Comparison of ENCODE assay signal across 9 cellular contexts in genomic region chr12:7113389-7113871, GRCh38. TPM values are rescaled to one million over a fixed set of nuclear protein-coding genes. Genes with fewer than 3 reads are reported as not detected.
DNase-seq lines count a peak whose midpoint lies in the region; ATAC-seq, FAIRE-seq and TF ChIP-seq lines count a peak whose summit lies in the region.
"Had no signal": no experiment of that assay in that cellular context is flagged by ENCODE, and none has a peak within 500 bp of the region (broad histone marks: within the 10 kb centered on the region; RNA-seq: fewer than 3 reads in every experiment).

No MANE protein-coding gene starts in this region.

- H3K9me2 ChIP-seq in GM23248 (ENCODE audit: insufficient read depth), result no peaks in the 10 kb centered on the region
- no peaks in the 10 kb centered on the region for H3K9me2 ChIP-seq in PC-3 (replicated peaks; ENCODE audit: low read length)

- peaks cover 4% of the 10 kb centered on the region for H3K4me1 ChIP-seq in GM23248 (ENCODE audit: insufficient read depth)
- no peaks in the 10 kb centered on the region; the same call in 1 of the 2 replicates for H3K4me1 ChIP-seq in PC-3 (ENCODE audit: insufficient read depth, low read length)

- BruUV-seq in PC-3 (replicated peaks; lab: Mats Ljungman, UMichigan), result no TSS peak

- H3K27ac Mint-ChIP-seq in CD14-positive monocyte, result no peak overlapping the region
- H3K27ac Mint-ChIP-seq: natural killer cell treated with Interleukin-12 subunit alpha and Interleukin-12 subunit beta and Interleukin-15 and Interleukin-18, amount 100 ng/mL, for 72 hours had no signal

- ATAC-seq in PC-3 (no peak), HG02763 (IDR thresholded peaks at IDR 0.05; ENCODE audit: unreplicated experiment) (no peak)

- intact Hi-C loops in CD14-positive monocyte (cut with micrococcal nuclease), result loop anchor here (5.0 to 10.0 kb wide), 3 partner anchors 89 to 246 kb away; partner anchors contain the start of gene TPI1 (in 1 of the 2)
- intact Hi-C loops in PC-3 (cut with micrococcal nuclease), result loop anchor here (1.0 to 2.0 kb wide), 2 partner anchors 95 to 169 kb away; partner anchors contain the start of genes C12orf57 and LPCAT3

- no peaks in the 10 kb centered on the region for H3F3A ChIP-seq in GM23248 (ENCODE audit: insufficient read depth)
- H3F3A ChIP-seq in PC-3 (ENCODE audit: low read length, unreplicated experiment), result no peaks in the 10 kb centered on the region

- H3K27me3 ChIP-seq in GM23248 (replicated peaks; ENCODE audit: insufficient read depth), result no peaks in the 10 kb centered on the region
- H3K27me3 ChIP-seq in PC-3 (ENCODE audit: low read length), result no peaks in the 10 kb centered on the region

- H2AFZ ChIP-seq in GM23248 (no peak overlapping the region), PC-3 (ENCODE audit: low read length) (no peak overlapping the region)

- H4K20me1 ChIP-seq in GM23248 (ENCODE audit: insufficient read depth), result no peaks in the 10 kb centered on the region
- H4K20me1 ChIP-seq in PC-3 (ENCODE audit: low read length), result no peaks in the 10 kb centered on the region

- H3K27ac ChIP-seq in GM23248, result no peak overlapping the region
- H3K27ac ChIP-seq in PC-3 (ENCODE audit: low read length), result no peak overlapping the region

- H3K4me3 ChIP-seq in GM23248 (no peak overlapping the region), PC-3 (ENCODE audit: low read length) (no peak overlapping the region), astrocyte of the cerebellum (ENCODE audit: low read depth, low read length) (no peak overlapping the region)

- 15 to 22% methylated on average over 5 of the region's 5 CpGs for WGBS in GM23248 (ENCODE audit: low coverage in 1 of 2, low lambda C conversion rate in 2 of 2, missing lambda C conversion rate in 2 of 2), 2 experiments

- DNase-seq in CD14-positive monocyte (ENCODE audit: low spot score) (no peak), GM23248 (peak; percentile 57), PC-3 (peak; percentile 33), astrocyte of the cerebellum (ENCODE audit: low read depth) (no peak), NCI-H510A (lab: John Stamatoyannopoulos, UW) (no peak)
- peak; percentile 7 for DNase-seq in stimulated activated naive CD4-positive, alpha-beta T cell treated with Interleukin-2 at 50 U/mL for 16 hours (lab: John Stamatoyannopoulos, UW)

- H3K79me2 ChIP-seq in GM23248 (ENCODE audit: insufficient read depth), result peaks cover 12% of the 10 kb centered on the region
- H3K79me2 ChIP-seq in PC-3 (ENCODE audit: low read length), result peaks cover 7% of the 10 kb centered on the region; the same call in 1 of the 2 replicates

- POLR2A ChIA-PET in PC-3 (lab: Charles Lee; ENCODE audit: unreplicated experiment), result no interaction called here

- no peaks in the 10 kb centered on the region; the same call in 1 of the 2 replicates for H3K36me3 ChIP-seq in GM23248 (ENCODE audit: low read depth)
- no peaks in the 10 kb centered on the region for H3K36me3 ChIP-seq in PC-3 (ENCODE audit: low read depth, low read length)

- peak overlapping the region; percentile 18 for H3K4me2 ChIP-seq in GM23248 (ENCODE audit: unreplicated experiment)
- no peak overlapping the region for H3K4me2 ChIP-seq in PC-3 (ENCODE audit: low read length)

- CTCF ChIA-PET in PC-3 (lab: Charles Lee), result no interaction called here

- peaks cover 3 to 9% (median 6%) of the 10 kb centered on the region in 7 donors for H3K9me3 Mint-ChIP-seq in CD14-positive monocyte
- H3K9me3 Mint-ChIP-seq: natural killer cell treated with Interleukin-12 subunit alpha and Interleukin-12 subunit beta and Interleukin-15 and Interleukin-18, amount 100 ng/mL, for 72 hours had no signal

- TF ChIP-seq CTCF in CD14-positive monocyte (IDR thresholded peaks at IDR 0.05) (peak; percentile 88), PC-3 (conservative IDR thresholded peaks at IDR 0.05; ENCODE audit: low read depth, low read length) (peak; percentile 72), astrocyte of the cerebellum (IDR thresholded peaks at IDR 0.05; ENCODE audit: low read depth, low read length, missing control alignments) (peak; percentile 86)

- H3K9me3 ChIP-seq in GM23248 (ENCODE audit: low read depth) (no peaks in the 10 kb centered on the region), PC-3 (ENCODE audit: low read length) (no peaks in the 10 kb centered on the region)

- H3K36me3 Mint-ChIP-seq in CD14-positive monocyte, result peaks cover 43 to 48% of the 10 kb centered on the region in 2 donors

- H3K4me3 Mint-ChIP-seq in CD14-positive monocyte, result no peak overlapping the region
- H3K4me3 Mint-ChIP-seq: natural killer cell treated with Interleukin-12 subunit alpha and Interleukin-12 subunit beta and Interleukin-15 and Interleukin-18, amount 100 ng/mL, for 72 hours had no signal

- in situ Hi-C loops in GM23248 (cut with MboI), result loop anchor here (10.0 kb wide), 1 partner anchor 169 kb away; the partner anchor contains the start of genes C12orf57 and RNU7-1
- in situ Hi-C loops in astrocyte of the cerebellum (cut with HindIII; ENCODE audit: low sequenced_read_pairs), result no loop called here

- peaks cover 0 to 2% (median 0%) of the 10 kb centered on the region in 3 donors for H3K27me3 Mint-ChIP-seq in CD14-positive monocyte (ENCODE audit: low read depth in 3 of 3)
- H3K27me3 Mint-ChIP-seq: natural killer cell treated with Interleukin-12 subunit alpha and Interleukin-12 subunit beta and Interleukin-15 and Interleukin-18, amount 100 ng/mL, for 72 hours had no signal

- FAIRE-seq in islet of Langerhans (lab: Jason Lieb, UNC), result peak; percentile 41

- peaks cover 22% of the 10 kb centered on the region for H3K4me1 Mint-ChIP-seq in CD14-positive monocyte

- H3K9ac ChIP-seq in GM23248 (no peak overlapping the region), PC-3 (ENCODE audit: low read length) (no peak overlapping the region)

RNA-seq across cellular contexts. Expression of gene C1RL, which starts 4.4 kb away (rescaled TPM):
- polyA plus RNA-seq in CD14-positive monocyte (1 to 10 TPM; 4.8 to 5.6 TPM), GM23248 (2016; fragmentation: Nextera tagmentation; extraction: Ambion mirVana) (14.3 and 14.9 TPM in 2 replicates)
- 22.2 and 26.7 TPM in 2 replicates for total RNA-seq in GM23248 (2014; rRNA removed; shearing (Covaris generic))
- 8.2 and 8.9 TPM in 2 replicates for total RNA-seq in PC-3 (2014; rRNA removed)

RNA-seq across cellular contexts. Expression of gene RBP5, which starts 15.3 kb away (rescaled TPM):
- polyA plus RNA-seq in CD14-positive monocyte (not detected), GM23248 (2016; fragmentation: Nextera tagmentation; extraction: Ambion mirVana) (0.38 TPM in 1 of 2 replicates, not detected in the other)
- total RNA-seq in GM23248 (2014; rRNA removed; shearing (Covaris generic)), result not detected in 2 replicates
- total RNA-seq in PC-3 (2014; rRNA removed), result not detected in 2 replicates
- total RNA-seq: natural killer cell treated with Interleukin-12 subunit alpha and Interleukin-12 subunit beta and Interleukin-15 and Interleukin-18, amount 100 ng/mL, for 72 hours had no signal

RNA-seq across cellular contexts. Expression of gene CLSTN3, which starts 16.7 kb away (rescaled TPM):
- not detected for polyA plus RNA-seq in CD14-positive monocyte
- 4.5 and 12.3 TPM in 2 replicates for total RNA-seq in GM23248 (2014; rRNA removed; shearing (Covaris generic))
- polyA plus RNA-seq in GM23248 (2016; fragmentation: Nextera tagmentation; extraction: Ambion mirVana), result 1.8 and 2.9 TPM in 2 replicates
- total RNA-seq in PC-3 (2014; rRNA removed), result 10.9 and 14.2 TPM in 2 replicates

RNA-seq across cellular contexts. Expression of gene C1R, which starts 21.2 kb away (rescaled TPM):
- polyA plus RNA-seq in CD14-positive monocyte (under 1 TPM in 1 of 2 donors, not detected in 1; 0.14 TPM), GM23248 (2016; fragmentation: Nextera tagmentation; extraction: Ambion mirVana) (75.0 and 78.9 TPM in 2 replicates)
- total RNA-seq in GM23248 (2014; rRNA removed; shearing (Covaris generic)), result 51.1 and 52.2 TPM in 2 replicates
- total RNA-seq in PC-3 (2014; rRNA removed), result 4.4 and 9.6 TPM in 2 replicates

RNA-seq across cellular contexts. Expression of gene C1S, which starts 52.9 kb away (rescaled TPM):
- polyA plus RNA-seq in CD14-positive monocyte (not detected), GM23248 (2016; fragmentation: Nextera tagmentation; extraction: Ambion mirVana) (195 and 198 TPM in 2 replicates)
- 174 and 200 TPM in 2 replicates for total RNA-seq in GM23248 (2014; rRNA removed; shearing (Covaris generic))
- total RNA-seq in PC-3 (2014; rRNA removed), result 2.1 and 2.9 TPM in 2 replicates

Comparison
In these comparisons a context has a peak if more than half of its experiments do, and no peak if none do; other contexts are left out.
1. DNase-seq: peak in GM23248 (single experiment), PC-3 (single experiment) and stimulated activated naive CD4-positive, alpha-beta T cell treated with Interleukin-2 at 50 U/mL for 16 hours (single experiment); none in CD14-positive monocyte (single experiment), astrocyte of the cerebellum (single experiment) and NCI-H510A (single experiment).
2. Peak in every context shown above with its lines, with median percentiles within 50 percentile points of each other: CTCF ChIP-seq.